Comparison of ENCODE assay signal across 20 cellular contexts in genomic region chr7:140904081-140904480, GRCh38. TPM values are rescaled to one million over a fixed set of nuclear protein-coding genes. Genes with fewer than 3 reads are reported as not detected.
DNase-seq lines count a peak whose midpoint lies in the region; ATAC-seq and TF ChIP-seq lines count a peak whose summit lies in the region.
"Had no signal": no experiment of that assay in that cellular context is flagged by ENCODE, and none has a peak within 500 bp of the region (broad histone marks: within the 10 kb centered on the region; RNA-seq: fewer than 3 reads in every experiment).

No MANE protein-coding gene starts in this region.

- TF ChIP-seq CTCF in PC-3 (conservative IDR thresholded peaks at IDR 0.05; ENCODE audit: low read depth, low read length) (no peak), fibroblast of mammary gland (conservative IDR thresholded peaks at IDR 0.05; ENCODE audit: control insufficient read depth, insufficient read depth, low read depth, low read length) (no peak), tibial artery (IDR thresholded peaks at IDR 0.05) (no peak)

- H3K9me2 ChIP-seq in PC-3 (replicated peaks; ENCODE audit: low read length): no peaks in the 10 kb centered on the region

- H4K20me1 ChIP-seq in PC-3 (ENCODE audit: low read length): no peaks in the 10 kb centered on the region

- peak; percentile 53 to 59 for ATAC-seq in activated naive CD4-positive, alpha-beta T cell treated with anti-CD3 and anti-CD28 coated beads, Interleukin-2, amount 50 U/mL, for 72 hours
- ATAC-seq in PC-3: no peak
- ATAC-seq in stimulated activated naive CD8-positive, alpha-beta T cell treated with anti-CD3 and anti-CD28 coated beads, Interleukin-15, amount 100 ng/mL, for 72 hours: peak; percentile 76
- ATAC-seq: gastrocnemius medialis, right lobe of liver had no signal

- intact Hi-C loops in PC-3 (cut with micrococcal nuclease): no loop called here
- intact Hi-C loops in tibial artery (cut with DNase I; ENCODE audit: low total_unique reads): no loop called here

- H3K9me3 Mint-ChIP-seq in activated naive CD4-positive, alpha-beta T cell treated with anti-CD3 and anti-CD28 coated beads, Interleukin-2, amount 50 U/mL, for 72 hours: peaks cover 0 to 3% of the 10 kb centered on the region in 2 donors
- H3K9me3 Mint-ChIP-seq in stimulated activated naive CD8-positive, alpha-beta T cell treated with anti-CD3 and anti-CD28 coated beads, Interleukin-15, amount 100 ng/mL, for 72 hours: no peaks in the 10 kb centered on the region
- H3K9me3 Mint-ChIP-seq: T-helper 1 cell treated with Interleukin-12 subunit alpha and Interleukin-12 subunit beta and Interleukin-4 antibody, amounts not matched to agents 30 μg/mL and 1 μg/mL, for 36 hours had no signal

- no peak overlapping the region for H3K27ac ChIP-seq in PC-3 (ENCODE audit: low read length)
- no peak overlapping the region for H3K27ac ChIP-seq in tibial artery
- H3K27ac ChIP-seq: gastrocnemius medialis, right lobe of liver had no signal

- H3K4me3 ChIP-seq in PC-3 (ENCODE audit: low read length) (no peak overlapping the region), fibroblast of mammary gland (ENCODE audit: control insufficient read depth, low read depth, low read length) (no peak overlapping the region), tibial artery (no peak overlapping the region)
- H3K4me3 ChIP-seq: gastrocnemius medialis, right lobe of liver had no signal

- no peaks in the 10 kb centered on the region for H3K36me3 ChIP-seq in PC-3 (ENCODE audit: low read depth, low read length)
- H3K36me3 ChIP-seq in tibial artery: no peaks in the 10 kb centered on the region
- H3K36me3 ChIP-seq: gastrocnemius medialis had no signal

- H3K9me3 ChIP-seq in PC-3 (ENCODE audit: low read length): no peaks in the 10 kb centered on the region
- H3K9me3 ChIP-seq in tibial artery: no peaks in the 10 kb centered on the region
- H3K9me3 ChIP-seq: gastrocnemius medialis, right lobe of liver had no signal

- peaks cover 58% of the 10 kb centered on the region for H3K4me1 Mint-ChIP-seq in stimulated activated naive CD8-positive, alpha-beta T cell treated with anti-CD3 and anti-CD28 coated beads, Interleukin-15, amount 100 ng/mL, for 72 hours

- H3K9ac ChIP-seq in PC-3 (ENCODE audit: low read length): no peak overlapping the region

- H3K4me1 ChIP-seq in PC-3 (ENCODE audit: insufficient read depth, low read length): peaks cover 11% of the 10 kb centered on the region
- peaks cover 0 to 5% (median 1%) of the 10 kb centered on the region in 4 donors for H3K4me1 ChIP-seq in tibial artery
- H3K4me1 ChIP-seq: gastrocnemius medialis, right lobe of liver had no signal

- H3K4me3 Mint-ChIP-seq in stimulated activated naive CD8-positive, alpha-beta T cell treated with anti-CD3 and anti-CD28 coated beads, Interleukin-15, amount 100 ng/mL, for 72 hours: peak overlapping the region; percentile 31 to 63
- H3K4me3 Mint-ChIP-seq: T-helper 1 cell treated with Interleukin-12 subunit alpha and Interleukin-12 subunit beta and Interleukin-4 antibody, amounts not matched to agents 30 μg/mL and 1 μg/mL, for 36 hours had no signal

- POLR2A ChIA-PET in PC-3 (lab: Charles Lee; ENCODE audit: unreplicated experiment): no interaction called here

- H2AFZ ChIP-seq in PC-3 (ENCODE audit: low read length): no peak overlapping the region

- no peaks in the 10 kb centered on the region for H3F3A ChIP-seq in PC-3 (ENCODE audit: low read length, unreplicated experiment)

- H3K36me3 Mint-ChIP-seq in activated naive CD4-positive, alpha-beta T cell treated with anti-CD3 and anti-CD28 coated beads, Interleukin-2, amount 50 U/mL, for 72 hours: peaks cover 0 to 16% of the 10 kb centered on the region in 2 donors

- H3K27me3 ChIP-seq in PC-3 (ENCODE audit: low read length) (no peaks in the 10 kb centered on the region), tibial artery (no peaks in the 10 kb centered on the region)
- H3K27me3 ChIP-seq: gastrocnemius medialis, right lobe of liver had no signal

- CTCF ChIA-PET in PC-3 (lab: Charles Lee): no interaction called here

- H3K79me2 ChIP-seq in PC-3 (ENCODE audit: low read length): peaks cover 68% of the 10 kb centered on the region

- no peak overlapping the region for H3K4me2 ChIP-seq in PC-3 (ENCODE audit: low read length)

- no peak for DNase-seq in activated naive CD4-positive, alpha-beta T cell treated with anti-CD3 and anti-CD28 coated beads, Interleukin-2, amount 50 U/mL, for 72 hours (ENCODE audit: low spot score in 2 of 2)
- no peak for DNase-seq in activated naive CD4-positive, alpha-beta T cell (lab: John Stamatoyannopoulos, UW)
- DNase-seq in PC-3 (peak; percentile 29), fibroblast of mammary gland (ENCODE audit: low read depth) (peak; percentile 61), tibial artery (no peak), NCI-H526 (lab: John Stamatoyannopoulos, UW) (no peak)
- DNase-seq in stimulated activated naive CD8-positive, alpha-beta T cell treated with anti-CD3 and anti-CD28 coated beads, Interleukin-15, amount 100 ng/mL, for 72 hours: peak in 1 of 2 donors; percentile 23
- DNase-seq: activated CD8-positive, alpha-beta memory T cell treated with anti-CD3 and anti-CD28 coated beads, Interleukin-2, amount 50 U/mL, for 4 hours; amygdala; cerebellar nuclear complex; gastrocnemius medialis; GF-D8; NCI-H187 treated with DMSO at 0.1 percent for 48 hours; NCI-H510A; occipital lobe; right lobe of liver; Right ventricle myocardium superior; stimulated activated CD4-positive, alpha-beta T cell treated with anti-CD3 and anti-CD28 coated beads, Interleukin-1b, Interleukin-23, amount 100 ng/mL, for 48 hours; substantia nigra had no signal

- BruUV-seq in PC-3 (replicated peaks; lab: Mats Ljungman, UMichigan): no TSS peak

- no peak overlapping the region for H3K27ac Mint-ChIP-seq in activated naive CD4-positive, alpha-beta T cell treated with anti-CD3 and anti-CD28 coated beads, Interleukin-2, amount 50 U/mL, for 72 hours
- peak overlapping the region in 1 of 2 donors; percentile 55 for H3K27ac Mint-ChIP-seq in stimulated activated naive CD8-positive, alpha-beta T cell treated with anti-CD3 and anti-CD28 coated beads, Interleukin-15, amount 100 ng/mL, for 72 hours
- H3K27ac Mint-ChIP-seq: T-helper 1 cell treated with Interleukin-12 subunit alpha and Interleukin-12 subunit beta and Interleukin-4 antibody, amounts not matched to agents 30 μg/mL and 1 μg/mL, for 36 hours had no signal

- no peaks in the 10 kb centered on the region for H3K27me3 Mint-ChIP-seq in stimulated activated naive CD8-positive, alpha-beta T cell treated with anti-CD3 and anti-CD28 coated beads, Interleukin-15, amount 100 ng/mL, for 72 hours

RNA-seq across cellular contexts. Expression of gene BRAF, which starts 20.6 kb away (rescaled TPM):
- 10 to 100 TPM; 19.4 to 33.5 TPM for total RNA-seq in activated naive CD4-positive, alpha-beta T cell treated with anti-CD3 and anti-CD28 coated beads, Interleukin-2, amount 50 U/mL, for 72 hours
- total RNA-seq in PC-3 (2014; rRNA removed): 15.2 and 15.7 TPM in 2 replicates

Comparison
In these comparisons a context has a peak if more than half of its experiments do, and no peak if none do; other contexts are left out.
1. DNase-seq: peak in PC-3 (single experiment) and fibroblast of mammary gland (single experiment); none in activated naive CD4-positive, alpha-beta T cell treated with anti-CD3 and anti-CD28 coated beads, Interleukin-2, amount 50 U/mL, for 72 hours (0 of 2), activated naive CD4-positive, alpha-beta T cell (0 of 4), tibial artery (0 of 2) and NCI-H526 (0 of 2).